ENCODE assay signal across 7 cellular contexts in genomic region chr12:46523863-46524770, GRCh38.
DNase-seq lines count a peak whose midpoint lies in the region; ATAC-seq and TF ChIP-seq lines count a peak whose summit lies in the region.

No MANE protein-coding gene starts in this region.

- no peak for TF ChIP-seq CTCF in fibroblast of the aortic adventitia (IDR thresholded peaks at IDR 0.05; ENCODE audit: insufficient read depth, low read length)

- H3K4me3 ChIP-seq in fibroblast of the aortic adventitia (ENCODE audit: low read depth, low read length) = peak overlapping the region; percentile 53

- ATAC-seq in HG03571 (IDR thresholded peaks at IDR 0.05; ENCODE audit: unreplicated experiment) = no peak
- ATAC-seq in GM21825 (IDR thresholded peaks at IDR 0.05; ENCODE audit: unreplicated experiment) = no peak

- DNase-seq in HS-5 (ENCODE audit: low read depth) (peak; percentile 92), fibroblast of the aortic adventitia (ENCODE audit: low read depth) (peak; percentile 95), GM19240 (ENCODE audit: insufficient read length, low spot score) (no peak)
- peak; percentile 79 for DNase-seq in activated CD8-positive, alpha-beta memory T cell treated with anti-CD3 and anti-CD28 coated beads for 24 hours
- peak; percentile 67 for DNase-seq in stimulated activated CD4-positive, alpha-beta T cell treated with anti-CD3 and anti-CD28 coated beads, Interleukin-1b, Interleukin-23, amount 100 ng/mL, for 48 hours
